1 cellular context compared by ENCODE assay signal in genomic region chr7:47991741-47992311, GRCh38.
TF ChIP-seq lines count a peak whose summit lies in the region.

No MANE protein-coding gene starts in this region.

TF ChIP-seq in H1, 55 proteins besides CTCF, POLR2A, EP300 and RAD21:
- TF ChIP-seq TAF1 (IDR thresholded peaks at IDR 0.05; ENCODE audit: low read depth, low read length) (peak; percentile 59), CTBP2 (IDR thresholded peaks at IDR 0.05; ENCODE audit: borderline replicate concordance, insufficient read depth, insufficient read length, low read length) (no peak), ASH2L (IDR thresholded peaks at IDR 0.05; ENCODE audit: low read length) (peak; percentile 67), CHD1 (IDR thresholded peaks at IDR 0.05; ENCODE audit: low read depth, low read length) (no peak), PHF8 (conservative IDR thresholded peaks at IDR 0.05; ENCODE audit: low read depth, low read length) (0 out of 2 replicates have a peak, but pooled peaks have one; percentile 39), BCL11A (IDR thresholded peaks at IDR 0.05; ENCODE audit: low read depth in 2 of 2, low read length in 2 of 2) (no peak), SIN3A (conservative IDR thresholded peaks at IDR 0.05 in 1 of 2, IDR thresholded peaks at IDR 0.05 in 1 of 2; ENCODE audit: low read depth in 1 of 2, low read length in 2 of 2) (0 out of 4 replicates have a peak, but pooled peaks have one; percentile 33 to 41), NANOG (IDR thresholded peaks at IDR 0.05; ENCODE audit: insufficient read depth, low read depth, low read length, poor library complexity, severe bottlenecking) (no peak), BRCA1 (IDR thresholded peaks at IDR 0.05; ENCODE audit: low read depth, low read length) (no peak), YY1 (IDR thresholded peaks at IDR 0.05; ENCODE audit: low read depth, low read length) (peak; percentile 75), RXRA (IDR thresholded peaks at IDR 0.05; ENCODE audit: insufficient read depth, low read depth, low read length) (no peak), POU5F1 (IDR thresholded peaks at IDR 0.05; ENCODE audit: low read depth, low read length) (no peak), TBP (IDR thresholded peaks at IDR 0.05; ENCODE audit: low read depth, low read length) (peak; percentile 52; the same call in 1 of the 2 replicates), CEBPB (IDR thresholded peaks at IDR 0.05; ENCODE audit: low read depth, low read length) (no peak), RBBP5 (IDR thresholded peaks at IDR 0.05; ENCODE audit: borderline replicate concordance, low read depth, low read length) (no peak), TCF12 (IDR thresholded peaks at IDR 0.05; ENCODE audit: low read depth, low read length) (0 out of 2 replicates have a peak, but pooled peaks have one; percentile 45), HDAC6 (IDR thresholded peaks at IDR 0.05; ENCODE audit: low read depth, low read length) (no peak), SIRT6 (IDR thresholded peaks at IDR 0.05; ENCODE audit: low read length) (no peak), HDAC2 (IDR thresholded peaks at IDR 0.05; ENCODE audit: borderline replicate concordance in 1 of 2, low read depth in 2 of 2, low read length in 2 of 2) (peak in 1 of 2 experiments; percentile 22; a peak in 2 of 4 replicates), CREB1 (IDR thresholded peaks at IDR 0.05) (no peak), KDM5A (IDR thresholded peaks at IDR 0.05; ENCODE audit: low read length) (no peak), RNF2 (IDR thresholded peaks at IDR 0.05; ENCODE audit: borderline replicate concordance, low read depth, low read length, missing control alignments, poor library complexity, severe bottlenecking) (no peak), NRF1 (IDR thresholded peaks at IDR 0.05; ENCODE audit: low read depth, low read length) (no peak), ZNF274 (IDR thresholded peaks at IDR 0.05; ENCODE audit: borderline replicate concordance, extremely low read depth, low read length) (no peak), TAF7 (optimal IDR thresholded peaks at IDR 0.05; ENCODE audit: borderline replicate concordance, low read depth, low read length) (no peak), SAP30 (IDR thresholded peaks at IDR 0.05; ENCODE audit: insufficient read depth, insufficient replicate concordance, low read length) (no peak), SP1 (IDR thresholded peaks at IDR 0.05; ENCODE audit: low read depth, low read length) (peak; percentile 49; the same call in 1 of the 2 replicates), SIX5 (IDR thresholded peaks at IDR 0.05; ENCODE audit: low read depth, low read length) (no peak), SRF (IDR thresholded peaks at IDR 0.05; ENCODE audit: low read depth, low read length) (no peak), MAX (IDR thresholded peaks at IDR 0.05) (peak; percentile 78), CHD2 (IDR thresholded peaks at IDR 0.05; ENCODE audit: low read length) (no peak), CBX5 (IDR thresholded peaks at IDR 0.05; ENCODE audit: low read depth, low read length) (no peak), KDM1A (IDR thresholded peaks at IDR 0.05; ENCODE audit: borderline replicate concordance, low read length) (no peak), BACH1 (IDR thresholded peaks at IDR 0.05; ENCODE audit: low read length) (0 out of 2 replicates have a peak, but pooled peaks have one; percentile 2), POLR2AphosphoS5 (IDR thresholded peaks at IDR 0.05; ENCODE audit: low read depth, low read length) (0 out of 2 replicates have a peak, but pooled peaks have one; percentile 59), JUN (IDR thresholded peaks at IDR 0.05; ENCODE audit: low read depth, low read length) (no peak), GABPA (IDR thresholded peaks at IDR 0.05; ENCODE audit: borderline replicate concordance, insufficient read depth, low read length) (no peak), SP4 (IDR thresholded peaks at IDR 0.05; ENCODE audit: low read length) (0 out of 2 replicates have a peak, but pooled peaks have one; percentile 52)
- TF ChIP-seq, protein P1, sequence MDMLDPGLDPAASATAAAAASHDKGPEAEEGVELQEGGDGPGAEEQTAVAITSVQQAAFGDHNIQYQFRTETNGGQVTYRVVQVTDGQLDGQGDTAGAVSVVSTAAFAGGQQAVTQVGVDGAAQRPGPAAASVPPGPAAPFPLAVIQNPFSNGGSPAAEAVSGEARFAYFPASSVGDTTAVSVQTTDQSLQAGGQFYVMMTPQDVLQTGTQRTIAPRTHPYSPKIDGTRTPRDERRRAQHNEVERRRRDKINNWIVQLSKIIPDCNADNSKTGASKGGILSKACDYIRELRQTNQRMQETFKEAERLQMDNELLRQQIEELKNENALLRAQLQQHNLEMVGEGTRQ (IDR thresholded peaks at IDR 0.05; ENCODE audit: low read length), result no peak
- TF ChIP-seq, protein P2, sequence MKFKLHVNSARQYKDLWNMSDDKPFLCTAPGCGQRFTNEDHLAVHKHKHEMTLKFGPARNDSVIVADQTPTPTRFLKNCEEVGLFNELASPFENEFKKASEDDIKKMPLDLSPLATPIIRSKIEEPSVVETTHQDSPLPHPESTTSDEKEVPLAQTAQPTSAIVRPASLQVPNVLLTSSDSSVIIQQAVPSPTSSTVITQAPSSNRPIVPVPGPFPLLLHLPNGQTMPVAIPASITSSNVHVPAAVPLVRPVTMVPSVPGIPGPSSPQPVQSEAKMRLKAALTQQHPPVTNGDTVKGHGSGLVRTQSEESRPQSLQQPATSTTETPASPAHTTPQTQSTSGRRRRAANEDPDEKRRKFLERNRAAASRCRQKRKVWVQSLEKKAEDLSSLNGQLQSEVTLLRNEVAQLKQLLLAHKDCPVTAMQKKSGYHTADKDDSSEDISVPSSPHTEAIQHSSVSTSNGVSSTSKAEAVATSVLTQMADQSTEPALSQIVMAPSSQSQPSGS (IDR thresholded peaks at IDR 0.05; ENCODE audit: low read length), result no peak
- TF ChIP-seq, protein P3, sequence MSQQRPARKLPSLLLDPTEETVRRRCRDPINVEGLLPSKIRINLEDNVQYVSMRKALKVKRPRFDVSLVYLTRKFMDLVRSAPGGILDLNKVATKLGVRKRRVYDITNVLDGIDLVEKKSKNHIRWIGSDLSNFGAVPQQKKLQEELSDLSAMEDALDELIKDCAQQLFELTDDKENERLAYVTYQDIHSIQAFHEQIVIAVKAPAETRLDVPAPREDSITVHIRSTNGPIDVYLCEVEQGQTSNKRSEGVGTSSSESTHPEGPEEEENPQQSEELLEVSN (IDR thresholded peaks at IDR 0.05), result peak; percentile 35; the same call in 1 of the 2 replicates
